Comparison of ENCODE assay signal across 1 cellular context in the genomic region with DNA sequence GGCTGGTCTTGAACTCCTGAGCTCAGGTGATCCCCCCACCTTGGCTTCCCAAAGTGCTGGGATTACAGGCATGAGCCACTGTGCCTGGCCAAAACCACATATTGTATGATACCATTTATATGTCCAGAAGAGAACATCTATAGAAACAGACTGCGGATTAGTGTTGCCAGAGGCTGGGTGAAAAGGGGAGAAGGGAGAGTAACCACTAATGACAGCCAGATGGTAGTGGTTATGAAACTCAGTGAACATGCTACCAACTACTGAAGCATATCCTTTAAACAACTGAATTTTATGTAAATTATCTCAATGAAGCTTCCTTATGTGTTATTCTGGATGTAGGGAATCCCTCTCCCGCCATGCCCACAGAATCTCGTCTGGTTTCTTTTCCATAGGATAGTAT.
A peak's percentile ranks its signal among the peaks of the same experiment; 100 is the strongest.
TF ChIP-seq lines count a peak whose summit lies in the region.

No MANE protein-coding gene starts in this region.

TF ChIP-seq in GM12878, 131 proteins besides CTCF, POLR2A, EP300 and RAD21 (continued from another document):
- peak; percentile 45; the same call in 1 of the 2 replicates for TF ChIP-seq MTA2 (IDR thresholded peaks at IDR 0.05; ENCODE audit: low read depth)
- TF ChIP-seq, protein P1, sequence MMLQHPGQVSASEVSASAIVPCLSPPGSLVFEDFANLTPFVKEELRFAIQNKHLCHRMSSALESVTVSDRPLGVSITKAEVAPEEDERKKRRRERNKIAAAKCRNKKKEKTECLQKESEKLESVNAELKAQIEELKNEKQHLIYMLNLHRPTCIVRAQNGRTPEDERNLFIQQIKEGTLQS (IDR thresholded peaks at IDR 0.05; ENCODE audit: borderline replicate concordance, extremely low read depth, low read depth, low read length) = no peak
- no peak for TF ChIP-seq SREBF1 (IDR thresholded peaks at IDR 0.05; ENCODE audit: low read length)
- peak; percentile 39; the same call in 1 of the 2 replicates for TF ChIP-seq BCL11A (IDR thresholded peaks at IDR 0.05; ENCODE audit: low read depth, low read length)
- TF ChIP-seq, protein P2, sequence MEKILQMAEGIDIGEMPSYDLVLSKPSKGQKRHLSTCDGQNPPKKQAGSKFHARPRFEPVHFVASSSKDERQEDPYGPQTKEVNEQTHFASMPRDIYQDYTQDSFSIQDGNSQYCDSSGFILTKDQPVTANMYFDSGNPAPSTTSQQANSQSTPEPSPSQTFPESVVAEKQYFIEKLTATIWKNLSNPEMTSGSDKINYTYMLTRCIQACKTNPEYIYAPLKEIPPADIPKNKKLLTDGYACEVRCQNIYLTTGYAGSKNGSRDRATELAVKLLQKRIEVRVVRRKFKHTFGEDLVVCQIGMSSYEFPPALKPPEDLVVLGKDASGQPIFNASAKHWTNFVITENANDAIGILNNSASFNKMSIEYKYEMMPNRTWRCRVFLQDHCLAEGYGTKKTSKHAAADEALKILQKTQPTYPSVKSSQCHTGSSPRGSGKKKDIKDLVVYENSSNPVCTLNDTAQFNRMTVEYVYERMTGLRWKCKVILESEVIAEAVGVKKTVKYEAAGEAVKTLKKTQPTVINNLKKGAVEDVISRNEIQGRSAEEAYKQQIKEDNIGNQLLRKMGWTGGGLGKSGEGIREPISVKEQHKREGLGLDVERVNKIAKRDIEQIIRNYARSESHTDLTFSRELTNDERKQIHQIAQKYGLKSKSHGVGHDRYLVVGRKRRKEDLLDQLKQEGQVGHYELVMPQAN (conservative IDR thresholded peaks at IDR 0.05) = no peak
- TF ChIP-seq ZBED1 (IDR thresholded peaks at IDR 0.05; ENCODE audit: borderline replicate concordance) = peak; percentile 27; the same call in 1 of the 2 replicates
- peak; percentile 68 for TF ChIP-seq PAX5 (IDR thresholded peaks at IDR 0.05; ENCODE audit: borderline replicate concordance, low read depth, low read length)
- peak; percentile 61; the same call in 1 of the 2 replicates for TF ChIP-seq IKZF1 (conservative IDR thresholded peaks at IDR 0.05)
- TF ChIP-seq CHD4 (IDR thresholded peaks at IDR 0.05) = no peak
- peak; percentile 33; the same call in 1 of the 2 replicates for TF ChIP-seq ZNF217 (IDR thresholded peaks at IDR 0.05)
- no peak for TF ChIP-seq IRF4 (IDR thresholded peaks at IDR 0.05; ENCODE audit: low read depth, low read length)
- TF ChIP-seq NFIC (IDR thresholded peaks at IDR 0.05; ENCODE audit: low read depth, low read length) = 0 out of 2 replicates have a peak, but pooled peaks have one; percentile 55
- peak; percentile 65 for TF ChIP-seq CBFB (IDR thresholded peaks at IDR 0.05; ENCODE audit: low read depth)
- TF ChIP-seq, protein P3, sequence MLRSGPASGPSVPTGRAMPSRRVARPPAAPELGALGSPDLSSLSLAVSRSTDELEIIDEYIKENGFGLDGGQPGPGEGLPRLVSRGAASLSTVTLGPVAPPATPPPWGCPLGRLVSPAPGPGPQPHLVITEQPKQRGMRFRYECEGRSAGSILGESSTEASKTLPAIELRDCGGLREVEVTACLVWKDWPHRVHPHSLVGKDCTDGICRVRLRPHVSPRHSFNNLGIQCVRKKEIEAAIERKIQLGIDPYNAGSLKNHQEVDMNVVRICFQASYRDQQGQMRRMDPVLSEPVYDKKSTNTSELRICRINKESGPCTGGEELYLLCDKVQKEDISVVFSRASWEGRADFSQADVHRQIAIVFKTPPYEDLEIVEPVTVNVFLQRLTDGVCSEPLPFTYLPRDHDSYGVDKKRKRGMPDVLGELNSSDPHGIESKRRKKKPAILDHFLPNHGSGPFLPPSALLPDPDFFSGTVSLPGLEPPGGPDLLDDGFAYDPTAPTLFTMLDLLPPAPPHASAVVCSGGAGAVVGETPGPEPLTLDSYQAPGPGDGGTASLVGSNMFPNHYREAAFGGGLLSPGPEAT (IDR thresholded peaks at IDR 0.05; ENCODE audit: low read depth) = 0 out of 2 replicates have a peak, but pooled peaks have one; percentile 21
- peak; percentile 21; the same call in 1 of the 2 replicates for TF ChIP-seq DPF2 (IDR thresholded peaks at IDR 0.05)
